In the genomic region with DNA sequence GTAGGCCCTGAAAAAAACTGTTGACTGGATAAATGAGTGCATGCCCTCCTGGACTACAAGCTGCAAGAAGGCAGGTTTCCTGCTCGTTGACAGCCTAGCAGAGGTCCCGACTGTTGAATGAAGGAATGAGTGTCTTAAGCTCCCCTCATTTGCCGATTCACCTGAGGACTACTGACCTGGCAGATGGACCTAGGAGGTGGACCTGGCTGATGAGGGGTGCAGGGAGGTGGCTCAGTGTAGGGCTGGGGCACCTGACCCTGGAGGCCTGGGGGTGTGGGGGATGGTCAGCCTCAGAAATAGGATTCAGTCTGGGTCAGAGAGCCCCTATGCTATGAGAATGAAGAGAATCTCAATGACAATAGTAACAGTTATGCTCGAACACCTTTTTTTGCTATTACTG, we compare ENCODE assay signal across 22 cellular contexts. TPM values are rescaled to one million over a fixed set of nuclear protein-coding genes. Genes with fewer than 3 reads are reported as not detected.
DNase-seq lines count a peak whose midpoint lies in the region; ATAC-seq, FAIRE-seq and TF ChIP-seq lines count a peak whose summit lies in the region.
"Had no signal": no experiment of that assay in that cellular context is flagged by ENCODE, and none has a peak within 500 bp of the region (broad histone marks: within the 10 kb centered on the region; RNA-seq: fewer than 3 reads in every experiment).

No MANE protein-coding gene starts in this region.

- TF ChIP-seq EP300 in HepG2 (IDR thresholded peaks at IDR 0.05; ENCODE audit: low read depth in 2 of 2, low read length in 2 of 2) (no peak), HepG2 (CRISPR knock-in tag; IDR thresholded peaks at IDR 0.05; ENCODE audit: borderline replicate concordance) (no peak), H1 (IDR thresholded peaks at IDR 0.05; ENCODE audit: borderline replicate concordance in 1 of 2, low read depth in 2 of 2, low read length in 2 of 2) (no peak)

- TF ChIP-seq CTCF in HepG2 (CRISPR knock-in tag; IDR thresholded peaks at IDR 0.05) (no peak), right lobe of liver (IDR thresholded peaks at IDR 0.05) (no peak), WTC11 (IDR thresholded peaks at IDR 0.05) (no peak), H1 (IDR thresholded peaks at IDR 0.05; ENCODE audit: control extremely low read depth in 1 of 3, insufficient read depth in 1 of 3, low read depth in 1 of 3, low read length in 3 of 3) (no peak), omental fat pad (IDR thresholded peaks at IDR 0.05) (no peak)

- no peak overlapping the region for H3K56ac ChIP-seq in H1 (replicated peaks; ENCODE audit: insufficient read length, low read depth, low read length)

- no peak overlapping the region for H3K18ac ChIP-seq in H1 (ENCODE audit: extremely low read depth, low read length)

- POLR2A ChIA-PET in HepG2 (lab: Yijun Ruan, JAX) (no interaction called here), WTC11 (lab: Charles Lee) (no interaction called here), H1 (lab: Charles Lee; ENCODE audit: partially characterized antibody) (interaction anchor here (0.6 kb wide), 1 partner anchor 60 kb away, joined by 3 read pairs; no protein-coding TSS in a partner anchor)

- no peak overlapping the region for H4K91ac ChIP-seq in H1 (replicated peaks; ENCODE audit: insufficient read length, low read length)

- H3K4me3 ChIP-seq in HepG2 (replicated peaks in 1 of 3; ENCODE audit: insufficient read depth in 1 of 3, low read depth in 2 of 3, low read length in 3 of 3): no peak overlapping the region
- H3K4me3 ChIP-seq in right lobe of liver: no peak overlapping the region
- H3K4me3 ChIP-seq in H1 (ENCODE audit: extremely low read depth in 1 of 4, insufficient read depth in 2 of 4, low read depth in 3 of 4, low read length in 4 of 4): no peak overlapping the region
- H3K4me3 ChIP-seq: A549, BLaER1 had no signal

- intact Hi-C loops in HepG2 (cut with micrococcal nuclease; ENCODE audit: unreplicated experiment): no loop called here
- intact Hi-C loops in right lobe of liver (cut with DNase I): no loop called here

- H3K14ac ChIP-seq in H1 (ENCODE audit: insufficient read length): no peak overlapping the region

- no peak overlapping the region for H3K4me3 Mint-ChIP-seq in WTC11
- H3K4me3 Mint-ChIP-seq in stimulated activated naive B cell treated with anti-CD40 and anti-IgM and Interleukin-4, amounts not matched to agents 10 μg/mL and 1 μg/mL and 100 μg/mL, for 72 hours: no peak overlapping the region
- H3K4me3 Mint-ChIP-seq: CD14-positive monocyte; CD4-positive, alpha-beta memory T cell; CD8-positive, alpha-beta memory T cell had no signal

- no peak overlapping the region for H2BK5ac ChIP-seq in H1 (ENCODE audit: low read depth, low read length)

- H3K4me1 Mint-ChIP-seq in WTC11: peaks cover 21% of the 10 kb centered on the region
- H3K4me1 Mint-ChIP-seq in stimulated activated naive B cell treated with anti-CD40 and anti-IgM and Interleukin-4, amounts not matched to agents 10 μg/mL and 1 μg/mL and 100 μg/mL, for 72 hours: no peaks in the 10 kb centered on the region
- H3K4me1 Mint-ChIP-seq: CD14-positive monocyte; CD4-positive, alpha-beta memory T cell; CD4-positive, CD25-positive, alpha-beta regulatory T cell; CD8-positive, alpha-beta memory T cell had no signal

- in situ Hi-C loops in HepG2 (cut with HindIII; ENCODE audit: extremely low pct_ligation_motif_present, low pct_unique_long_range_greater_than_20kb): no loop called here

- TF ChIP-seq RAD21 in HepG2 (CRISPR knock-in tag; IDR thresholded peaks at IDR 0.05): no peak
- no peak for TF ChIP-seq RAD21 in H1 (IDR thresholded peaks at IDR 0.05 in 1 of 2, conservative IDR thresholded peaks at IDR 0.05 in 1 of 2; ENCODE audit: low read depth in 2 of 2, low read length in 2 of 2)

- H3K4me1 ChIP-seq in HepG2 (ENCODE audit: insufficient read depth, low read length) (peaks cover 4% of the 10 kb centered on the region; the same call in 1 of the 2 replicates), right lobe of liver (no peaks in the 10 kb centered on the region), H1 (replicated peaks in 1 of 4; ENCODE audit: control insufficient read depth in 3 of 4, insufficient read depth in 4 of 4, low read length in 3 of 4) (peaks cover 0 to 3% (median 1%) of the 10 kb centered on the region in 4 experiments; a peak in 4 of 7 replicates)
- H3K4me1 ChIP-seq: A549, BE2C had no signal

- no peak overlapping the region for H3K23ac ChIP-seq in H1 (ENCODE audit: insufficient read length)

- peaks cover 2 to 16% of the 10 kb centered on the region in 2 experiments; a peak in 2 of 5 replicates for H3K27me3 ChIP-seq in HepG2 (ENCODE audit: control insufficient read depth in 1 of 2, insufficient read depth in 2 of 2, low read length in 2 of 2)
- H3K27me3 ChIP-seq in right lobe of liver: no peaks in the 10 kb centered on the region
- H3K27me3 ChIP-seq in H1 (replicated peaks in 1 of 4; ENCODE audit: control insufficient read depth in 3 of 4, extremely low read depth in 1 of 4, insufficient read depth in 3 of 4, low read length in 3 of 4): no peaks in the 10 kb centered on the region
- H3K27me3 ChIP-seq: BE2C, BLaER1 had no signal

- H3K4ac ChIP-seq in H1 (replicated peaks; ENCODE audit: insufficient read length, low read depth, low read length): no peak overlapping the region

- no peak for DNase-seq in HepG2 (ENCODE audit: low spot score)
- no peak for DNase-seq in right lobe of liver
- DNase-seq in WTC11 (ENCODE audit: low spot score): no peak
- no peak for DNase-seq in H1 (ENCODE audit: low read depth in 1 of 2, low spot score in 2 of 2)
- no peak for DNase-seq in omental fat pad (ENCODE audit: low spot score)
- no peak for DNase-seq in DMS114 treated with DMSO at 0.1 percent for 48 hours (lab: John Stamatoyannopoulos, UW; ENCODE audit: unreplicated experiment)
- no peak for DNase-seq in stimulated activated naive B cell treated with anti-CD40 and anti-IgM and Interleukin-4, amounts not matched to agents 10 μg/mL and 1 μg/mL and 100 μg/mL, for 72 hours
- DNase-seq: BE2C; C1 segment of cervical spinal cord; CD4-positive, alpha-beta memory T cell; CD4-positive, CD25-positive, alpha-beta regulatory T cell; CD8-positive, alpha-beta memory T cell; COR-L47; DMS 273 treated with DMSO at 0.1 percent for 48 hours; DMS79 treated with DMSO at 0.1 percent for 48 hours; GF-D8 had no signal

- peak; percentile 21; the same call in 2 of the 3 replicates for ATAC-seq in HepG2
- no peak for ATAC-seq in right lobe of liver
- ATAC-seq in WTC11: peak; percentile 20; the same call in 1 of the 2 replicates
- peak; percentile 41 for ATAC-seq in omental fat pad (ENCODE audit: low FRiP score)
- ATAC-seq in stimulated activated naive B cell treated with anti-CD40 and anti-IgM and Interleukin-4, amounts not matched to agents 10 μg/mL and 1 μg/mL and 100 μg/mL, for 72 hours (replicated peaks): no peak
- ATAC-seq: A549 had no signal

- H3K36me3 ChIP-seq in HepG2 (replicated peaks in 1 of 2; ENCODE audit: control insufficient read depth in 1 of 2, insufficient read depth in 2 of 2, low read length in 2 of 2) (no peaks in the 10 kb centered on the region), right lobe of liver (no peaks in the 10 kb centered on the region), H1 (ENCODE audit: control insufficient read depth in 2 of 4, insufficient read depth in 4 of 4, low read length in 3 of 4) (no peaks in the 10 kb centered on the region)
- H3K36me3 ChIP-seq: BE2C, BLaER1 had no signal

- H3K9me3 ChIP-seq in HepG2 (ENCODE audit: low read length) (no peaks in the 10 kb centered on the region), right lobe of liver (no peaks in the 10 kb centered on the region), H1 (ENCODE audit: insufficient read depth in 2 of 2, low read depth in 1 of 2, low read length in 1 of 2) (no peaks in the 10 kb centered on the region)
- H3K9me3 ChIP-seq: A549, BE2C, BLaER1 had no signal

- no peak overlapping the region for H2BK20ac ChIP-seq in H1 (ENCODE audit: low read length)

- H3K23me2 ChIP-seq in H1 (ENCODE audit: low read depth, low read length): no peaks in the 10 kb centered on the region

- no peak overlapping the region for H2BK120ac ChIP-seq in H1 (replicated peaks; ENCODE audit: low read depth, low read length)

- no peak overlapping the region for H3K27ac Mint-ChIP-seq in WTC11
- H3K27ac Mint-ChIP-seq in stimulated activated naive B cell treated with anti-CD40 and anti-IgM and Interleukin-4, amounts not matched to agents 10 μg/mL and 1 μg/mL and 100 μg/mL, for 72 hours: no peak overlapping the region
- H3K27ac Mint-ChIP-seq: CD14-positive monocyte; CD4-positive, alpha-beta memory T cell; CD4-positive, CD25-positive, alpha-beta regulatory T cell; CD8-positive, alpha-beta memory T cell had no signal

- H3K27me3 Mint-ChIP-seq in WTC11 (ENCODE audit: low read depth): 0 out of 2 replicates have a peak, but pooled peaks cover 3% of the 10 kb centered on the region
- peaks cover 12 to 27% of the 10 kb centered on the region in 2 donors for H3K27me3 Mint-ChIP-seq in stimulated activated naive B cell treated with anti-CD40 and anti-IgM and Interleukin-4, amounts not matched to agents 10 μg/mL and 1 μg/mL and 100 μg/mL, for 72 hours

- BruUV-seq in HepG2 (replicated peaks; lab: Mats Ljungman, UMichigan): no TSS peak

- no peak overlapping the region for H4K5ac ChIP-seq in H1 (ENCODE audit: insufficient read length, low read depth, low read length)

- no peaks in the 10 kb centered on the region for H3K79me2 ChIP-seq in HepG2 (ENCODE audit: insufficient read depth, low read length)
- H3K79me2 ChIP-seq in H1 (ENCODE audit: control insufficient read depth in 1 of 2, insufficient read depth in 2 of 2, low read length in 2 of 2): no peaks in the 10 kb centered on the region

- no peak overlapping the region for H3K4me2 ChIP-seq in HepG2 (ENCODE audit: low read depth, low read length)
- no peak overlapping the region for H3K4me2 ChIP-seq in H1 (ENCODE audit: insufficient read depth in 1 of 2, low read depth in 2 of 2, low read length in 2 of 2)
- H3K4me2 ChIP-seq: A549 had no signal

- no peaks in the 10 kb centered on the region for H3K9me3 Mint-ChIP-seq in WTC11
- H3K9me3 Mint-ChIP-seq in stimulated activated naive B cell treated with anti-CD40 and anti-IgM and Interleukin-4, amounts not matched to agents 10 μg/mL and 1 μg/mL and 100 μg/mL, for 72 hours: peaks cover 0 to 3% of the 10 kb centered on the region in 2 donors
- H3K9me3 Mint-ChIP-seq: CD14-positive monocyte; CD8-positive, alpha-beta memory T cell had no signal

- H2AK5ac ChIP-seq in H1 (ENCODE audit: low read depth, low read length): no peak overlapping the region

- 0 out of 2 replicates have a peak overlapping the region, but pooled peaks have one; percentile 68 for H2BK12ac ChIP-seq in H1 (ENCODE audit: low read depth, low read length)

- H3K79me1 ChIP-seq in H1 (ENCODE audit: low read depth, low read length): no peaks in the 10 kb centered on the region

- H4K20me1 ChIP-seq in HepG2 (ENCODE audit: insufficient read depth, low read length): no peaks in the 10 kb centered on the region
- H4K20me1 ChIP-seq in H1 (replicated peaks in 1 of 2; ENCODE audit: control insufficient read depth in 1 of 2, insufficient read depth in 2 of 2, low read length in 2 of 2): no peaks in the 10 kb centered on the region
- H4K20me1 ChIP-seq: BLaER1 had no signal

- H3K9ac ChIP-seq in HepG2 (ENCODE audit: insufficient read depth, low read depth, low read length) (no peak overlapping the region), H1 (replicated peaks in 1 of 4; ENCODE audit: extremely low read depth in 1 of 4, low read depth in 3 of 4, low read length in 3 of 4) (no peak overlapping the region)
- H3K9ac ChIP-seq: BLaER1 had no signal

- H3K27ac ChIP-seq in HepG2 (ENCODE audit: extremely low read length, insufficient read depth, low read length): no peak overlapping the region
- no peak overlapping the region for H3K27ac ChIP-seq in right lobe of liver
- H3K27ac ChIP-seq in H1 (ENCODE audit: low read depth, low read length): no peak overlapping the region
- H3K27ac ChIP-seq: 22Rv1, A549, BLaER1 had no signal

- no peak for FAIRE-seq in HepG2 (lab: Jason Lieb, UNC)
- no peak for FAIRE-seq in H1 (lab: Jason Lieb, UNC)
- FAIRE-seq: A549, G401.6, GM12891 had no signal

- H2BK15ac ChIP-seq in H1 (ENCODE audit: low read length): no peak overlapping the region

- no peak overlapping the region for H2AFZ ChIP-seq in HepG2 (ENCODE audit: low read length)
- H2AFZ ChIP-seq in H1 (ENCODE audit: low read length): no peak overlapping the region

- no peak overlapping the region for H4K8ac ChIP-seq in H1 (ENCODE audit: extremely low read depth, insufficient read depth, low read length)

- 32% methylated on average over 4 of the region's 4 CpGs for WGBS in HepG2 (ENCODE audit: low lambda C conversion rate)
- WGBS in right lobe of liver (ENCODE audit: insufficient coverage, low coverage, low lambda C conversion rate, missing lambda C conversion rate): 77% methylated on average over 4 of the region's 4 CpGs
- WGBS in H1 (ENCODE audit: extremely low coverage in 1 of 2, insufficient coverage in 1 of 2, insufficient read length in 1 of 2, insufficient replicate concordance in 2 of 2, low coverage in 1 of 2, low lambda C conversion rate in 2 of 2, missing lambda C conversion rate in 1 of 2), 2 experiments: 85% methylated on average over 4 of the region's 4 CpGs; no CpG with 5 or more reads in 1 of the 2 experiments

- H3K36me3 Mint-ChIP-seq in WTC11: no peaks in the 10 kb centered on the region
- no peaks in the 10 kb centered on the region for H3K36me3 Mint-ChIP-seq in stimulated activated naive B cell treated with anti-CD40 and anti-IgM and Interleukin-4, amounts not matched to agents 10 μg/mL and 1 μg/mL and 100 μg/mL, for 72 hours
- H3K36me3 Mint-ChIP-seq: CD14-positive monocyte; CD4-positive, alpha-beta memory T cell; CD4-positive, CD25-positive, alpha-beta regulatory T cell; CD8-positive, alpha-beta memory T cell had no signal

- CTCF ChIA-PET in HepG2 (lab: Yijun Ruan, JAX; ENCODE audit: low intra/inter-chr PET ratio, low total read pairs): no interaction called here
- CTCF ChIA-PET in WTC11 (lab: Charles Lee): no interaction called here
- CTCF ChIA-PET in H1 (lab: Charles Lee; ENCODE audit: partially characterized antibody): interaction anchor here (1.3 to 1.6 kb wide), 2 partner anchors 67 to 226 kb away, joined by 3 to 5 read pairs; no protein-coding TSS in a partner anchor

- no peak for TF ChIP-seq POLR2A in HepG2 (IDR thresholded peaks at IDR 0.05; ENCODE audit: insufficient read depth in 1 of 2, low read depth in 2 of 2, low read length in 2 of 2)
- no peak for TF ChIP-seq POLR2A in right lobe of liver (IDR thresholded peaks at IDR 0.05)
- TF ChIP-seq POLR2A in H1 (IDR thresholded peaks at IDR 0.05; ENCODE audit: control extremely low read depth in 1 of 2, low read depth in 2 of 2, low read length in 2 of 2): no peak

RNA-seq across cellular contexts. Expression of a gene that starts 11.6 kb away (rescaled TPM):
- not detected in 2 replicates for total RNA-seq in HepG2 (2016; rRNA removed; fragmentation: Illumina TruSeq; extraction: Trizol)
- not detected in 2 replicates for total RNA-seq in HepG2 (2016; cell fraction: cytosol; rRNA removed; fragmentation: Illumina TruSeq; extraction: Trizol; ENCODE audit: low read depth)
- not detected in 2 replicates for total RNA-seq in HepG2 (2016; cell fraction: insoluble cytoplasmic fraction; rRNA removed; fragmentation: Illumina TruSeq; extraction: Trizol)
- not detected in 2 replicates for total RNA-seq in HepG2 (2016; cell fraction: membrane; rRNA removed; fragmentation: Illumina TruSeq; extraction: Trizol)
- total RNA-seq in HepG2 (2016; cell fraction: nucleus; rRNA removed; fragmentation: Illumina TruSeq; extraction: Trizol): not detected in 2 replicates
- not detected in 2 replicates for polyA plus RNA-seq in HepG2 (2011; rRNA removed)
- not detected in 2 replicates for polyA plus RNA-seq in HepG2 (2011; cell fraction: cytosol; rRNA removed)
- polyA plus RNA-seq in HepG2 (2011; cell fraction: nucleus; rRNA removed): not detected in 2 replicates
- polyA plus RNA-seq in HepG2 (2012): not detected in 2 replicates
- not detected in 2 replicates for polyA plus RNA-seq in HepG2 (2016; cell fraction: cytosol; fragmentation: Illumina TruSeq; extraction: Trizol; ENCODE audit: low read depth)
- polyA plus RNA-seq in HepG2 (2016; cell fraction: insoluble cytoplasmic fraction; fragmentation: Illumina TruSeq; extraction: Trizol; ENCODE audit: low read depth): not detected in 2 replicates
- not detected in 2 replicates for polyA plus RNA-seq in HepG2 (2016; cell fraction: membrane; fragmentation: Illumina TruSeq; extraction: Trizol; ENCODE audit: low read depth)
- polyA plus RNA-seq in HepG2 (2016; cell fraction: nucleus; fragmentation: Illumina TruSeq; extraction: Trizol; ENCODE audit: insufficient read depth, low read depth): not detected in 2 replicates
- polyA minus RNA-seq in HepG2 (2011; rRNA and poly(A)+ RNA removed; ENCODE audit: low replicate concordance): 7.5 TPM in 1 of 2 replicates, not detected in the other
- not detected in 2 replicates for polyA minus RNA-seq in HepG2 (2011; cell fraction: cytosol; rRNA and poly(A)+ RNA removed)
- not detected in 2 replicates for polyA minus RNA-seq in HepG2 (2011; cell fraction: nucleus; rRNA and poly(A)+ RNA removed)
- not detected for total RNA-seq in right lobe of liver
- 18.4 to 23.7 TPM (median 19.8 TPM) in 3 replicates for total RNA-seq in WTC11 (2021)
- 5.6 and 5.8 TPM in 2 replicates for total RNA-seq in H1 (2021; fragmentation: NEBNext Ultra II Directional; extraction: Animal tissue kit (Norgen Biotek cat#: 25700))
- polyA plus RNA-seq in H1 (2011; rRNA removed): 1.7 and 2.8 TPM in 2 replicates
- 3.1 TPM for polyA plus RNA-seq in H1 (2011; cell fraction: cytosol; rRNA removed)
- 2.8 TPM for polyA plus RNA-seq in H1 (2011; cell fraction: nucleus; rRNA removed)
- 2.8 to 3.6 TPM (median 3.3 TPM) in 4 replicates for polyA plus RNA-seq in H1 (2012, experiment 1 of 2)
- 1.6 TPM for polyA plus RNA-seq in H1 (2012, experiment 2 of 2)
- 4.7 TPM for polyA plus RNA-seq in H1 (2013, experiment 1 of 2)
- polyA plus RNA-seq in H1 (2013, experiment 2 of 2): 4.9 TPM
- 1.2 and 2.7 TPM in 2 replicates for polyA minus RNA-seq in H1 (2011; rRNA and poly(A)+ RNA removed)
- 4.0 TPM for polyA minus RNA-seq in H1 (2011; cell fraction: cytosol; rRNA and poly(A)+ RNA removed)
- polyA minus RNA-seq in H1 (2011; cell fraction: nucleus; rRNA and poly(A)+ RNA removed): 2.6 TPM
- 10 to 100 TPM in 2 of 4 donors, 1 to 10 TPM in 2; 2.7 to 13.7 (median 7.2) TPM for total RNA-seq in omental fat pad
- total RNA-seq: CD4-positive, alpha-beta memory T cell; CD4-positive, CD25-positive, alpha-beta regulatory T cell; CD8-positive, alpha-beta memory T cell had no signal
- polyA plus RNA-seq: CD14-positive monocyte; CD4-positive, alpha-beta memory T cell; CD4-positive, CD25-positive, alpha-beta regulatory T cell; CD8-positive, alpha-beta memory T cell had no signal

Comparison
In these comparisons a context has a peak if more than half of its experiments do, and no peak if none do; other contexts are left out.
1. ATAC-seq: peak in HepG2 (single experiment), WTC11 (single experiment) and omental fat pad (single experiment); none in right lobe of liver (0 of 4) and stimulated activated naive B cell treated with anti-CD40 and anti-IgM and Interleukin-4, amounts not matched to agents 10 μg/mL and 1 μg/mL and 100 μg/mL, for 72 hours (0 of 2).